Comparison of ENCODE assay signal across 1 cellular context in the genomic region with DNA sequence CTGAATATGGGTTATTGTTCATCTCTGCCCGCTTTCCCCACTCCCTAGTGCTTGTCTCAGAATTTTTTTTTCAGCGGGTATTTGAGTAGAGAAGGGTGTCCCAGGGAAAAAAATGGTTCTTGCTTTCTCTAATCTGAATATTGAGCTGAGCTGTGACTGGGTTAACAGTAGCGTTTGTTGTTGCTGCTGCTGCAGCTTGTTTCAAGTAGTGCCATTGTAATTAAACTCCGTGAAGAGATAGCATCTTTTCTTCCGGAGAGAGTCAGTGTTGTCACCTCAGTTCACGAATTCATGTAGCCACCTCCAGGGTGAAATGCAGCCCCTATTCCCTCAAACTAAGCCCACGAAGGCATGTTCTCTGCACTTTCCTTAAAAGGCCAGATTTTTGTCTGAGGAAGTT.
TF ChIP-seq lines count a peak whose summit lies in the region.

No MANE protein-coding gene starts in this region.

TF ChIP-seq in GM12878, 131 proteins besides CTCF, POLR2A, EP300 and RAD21:
- TF ChIP-seq SUPT20H (IDR thresholded peaks at IDR 0.05; ENCODE audit: borderline replicate concordance, control insufficient read depth, low read depth, low read length) (no peak), ZNF24 (IDR thresholded peaks at IDR 0.05) (no peak), BCL11A (IDR thresholded peaks at IDR 0.05; ENCODE audit: low read depth, low read length) (0 out of 2 replicates have a peak, but pooled peaks have one; percentile 15)
TF ChIP-seq in GM12878: peak in this region for 1.
